In genomic region chr20:21529863-21530262, GRCh38 we compare ENCODE assay signal across 12 cellular contexts. TPM values are rescaled to one million over a fixed set of nuclear protein-coding genes. Genes with fewer than 3 reads are reported as not detected.
DNase-seq lines count a peak whose midpoint lies in the region; ATAC-seq and TF ChIP-seq lines count a peak whose summit lies in the region.
"Had no signal": no experiment of that assay in that cellular context is flagged by ENCODE, and none has a peak within 500 bp of the region (broad histone marks: within the 10 kb centered on the region; RNA-seq: fewer than 3 reads in every experiment).

No MANE protein-coding gene starts in this region.

- DNase-seq in stimulated activated naive CD8-positive, alpha-beta T cell treated with anti-CD3 and anti-CD28 coated beads, Interleukin-15, amount 100 ng/mL, for 72 hours: no peak
- no peak for DNase-seq in stimulated activated naive CD8-positive, alpha-beta T cell treated with anti-CD3 and anti-CD28 coated beads, Interleukin-15, Interleukin-2, amounts not matched to agents 100 U/mL and 50 U/mL, for 24 hours
- DNase-seq in NCI-H69 (lab: John Stamatoyannopoulos, UW): peak; percentile 87
- DNase-seq in epithelial cell of proximal tubule (ENCODE audit: low read depth): no peak
- no peak for DNase-seq in activated CD4-positive, alpha-beta T cell treated with anti-CD3 and anti-CD28 coated beads for 36 hours
- DNase-seq in CD4-positive, alpha-beta memory T cell: no peak
- no peak for DNase-seq in iPS-NIHi7 (ENCODE audit: extremely low spot score)
- DNase-seq: activated effector memory CD4-positive, alpha-beta T cell treated with anti-CD3 and anti-CD28 coated beads, Interleukin-2, amount 50 U/mL, for 16 hours; stimulated activated CD4-positive, alpha-beta T cell treated with anti-CD3 and anti-CD28 coated beads, Interleukin-4, amount 100 ng/mL, for 1 hour had no signal

- no peaks in the 10 kb centered on the region for H3K9me3 Mint-ChIP-seq in stimulated activated naive CD8-positive, alpha-beta T cell treated with anti-CD3 and anti-CD28 coated beads, Interleukin-15, amount 100 ng/mL, for 72 hours
- H3K9me3 Mint-ChIP-seq in activated CD4-positive, alpha-beta T cell treated with anti-CD3 and anti-CD28 coated beads for 36 hours (ENCODE audit: low read depth): no peaks in the 10 kb centered on the region
- H3K9me3 Mint-ChIP-seq in CD4-positive, alpha-beta memory T cell: no peaks in the 10 kb centered on the region

- TF ChIP-seq CTCF in epithelial cell of proximal tubule (conservative IDR thresholded peaks at IDR 0.05; ENCODE audit: low read depth, low read length): peak; percentile 75

- no peaks in the 10 kb centered on the region for H3K9me3 ChIP-seq in CD4-positive, alpha-beta memory T cell (ENCODE audit: control insufficient read depth in 1 of 2, low read length in 2 of 2)
- H3K9me3 ChIP-seq: BLaER1 had no signal

- no peak overlapping the region for H3K27ac ChIP-seq in CD4-positive, alpha-beta memory T cell (ENCODE audit: low read depth, low read length)
- H3K27ac ChIP-seq: BLaER1 had no signal

- H3K36me3 Mint-ChIP-seq in activated CD4-positive, alpha-beta T cell treated with anti-CD3 and anti-CD28 coated beads for 36 hours (ENCODE audit: low read depth): no peaks in the 10 kb centered on the region
- no peaks in the 10 kb centered on the region for H3K36me3 Mint-ChIP-seq in CD4-positive, alpha-beta memory T cell

- H3K36me3 ChIP-seq in CD4-positive, alpha-beta memory T cell (ENCODE audit: insufficient read depth, low read length): no peaks in the 10 kb centered on the region
- H3K36me3 ChIP-seq: BLaER1 had no signal

- intact Hi-C loops in activated CD4-positive, alpha-beta T cell treated with anti-CD3 and anti-CD28 coated beads for 36 hours (cut with DNase I, micrococcal nuclease): loop anchor here (1.0 kb wide), 2 partner anchors 42 to 85 kb away; no protein-coding TSS in a partner anchor
- intact Hi-C loops in CD4-positive, alpha-beta memory T cell (cut with micrococcal nuclease): loop anchor here (1.0 to 2.0 kb wide), 4 partner anchors 19 to 85 kb away; no protein-coding TSS in a partner anchor

- no peaks in the 10 kb centered on the region for H3K4me1 Mint-ChIP-seq in stimulated activated naive CD8-positive, alpha-beta T cell treated with anti-CD3 and anti-CD28 coated beads, Interleukin-15, amount 100 ng/mL, for 72 hours
- peaks cover 2% of the 10 kb centered on the region for H3K4me1 Mint-ChIP-seq in activated CD4-positive, alpha-beta T cell treated with anti-CD3 and anti-CD28 coated beads for 36 hours
- H3K4me1 Mint-ChIP-seq in CD4-positive, alpha-beta memory T cell: peaks cover 0 to 5% (median 3%) of the 10 kb centered on the region in 4 donors

- peak; percentile 39 for ATAC-seq in stimulated activated naive CD8-positive, alpha-beta T cell treated with anti-CD3 and anti-CD28 coated beads, Interleukin-15, amount 100 ng/mL, for 72 hours
- ATAC-seq in stimulated activated naive CD8-positive, alpha-beta T cell treated with anti-CD3 and anti-CD28 coated beads, Interleukin-15, Interleukin-2, amounts not matched to agents 100 U/mL and 50 U/mL, for 24 hours: no peak
- ATAC-seq in activated CD4-positive, alpha-beta T cell treated with anti-CD3 and anti-CD28 coated beads for 36 hours: no peak
- ATAC-seq in HG03025 (IDR thresholded peaks at IDR 0.05; ENCODE audit: low FRiP score, unreplicated experiment): no peak

- POLR2A ChIA-PET in activated CD4-positive, alpha-beta T cell treated with anti-CD3 and anti-CD28 coated beads for 36 hours (lab: Charles Lee): no interaction called here
- POLR2A ChIA-PET in CD4-positive, alpha-beta memory T cell (lab: Charles Lee; ENCODE audit: partially characterized antibody): interaction anchor here (0.8 to 1.6 kb wide), 4 partner anchors 21 to 45 kb away, joined by 3 to 13 read pairs (median 8); no protein-coding TSS in a partner anchor

- H3K27me3 Mint-ChIP-seq in stimulated activated naive CD8-positive, alpha-beta T cell treated with anti-CD3 and anti-CD28 coated beads, Interleukin-15, amount 100 ng/mL, for 72 hours: peaks cover 59% of the 10 kb centered on the region
- peaks cover 41% of the 10 kb centered on the region for H3K27me3 Mint-ChIP-seq in activated CD4-positive, alpha-beta T cell treated with anti-CD3 and anti-CD28 coated beads for 36 hours
- peaks cover 18 to 35% of the 10 kb centered on the region in 2 donors for H3K27me3 Mint-ChIP-seq in CD4-positive, alpha-beta memory T cell

- H3K4me3 ChIP-seq in epithelial cell of proximal tubule (ENCODE audit: low read depth, low read length): no peak overlapping the region
- H3K4me3 ChIP-seq in CD4-positive, alpha-beta memory T cell (ENCODE audit: low read length in 2 of 2): no peak overlapping the region
- H3K4me3 ChIP-seq: BLaER1 had no signal

- H3K27ac Mint-ChIP-seq in stimulated activated naive CD8-positive, alpha-beta T cell treated with anti-CD3 and anti-CD28 coated beads, Interleukin-15, amount 100 ng/mL, for 72 hours: no peak overlapping the region
- H3K27ac Mint-ChIP-seq in activated CD4-positive, alpha-beta T cell treated with anti-CD3 and anti-CD28 coated beads for 36 hours: no peak overlapping the region
- peak overlapping the region in 1 of 7 donors; percentile 49 for H3K27ac Mint-ChIP-seq in CD4-positive, alpha-beta memory T cell

- peaks cover 13% of the 10 kb centered on the region for H3K27me3 ChIP-seq in CD4-positive, alpha-beta memory T cell (ENCODE audit: insufficient read depth, low read length)

- CTCF ChIA-PET in activated CD4-positive, alpha-beta T cell treated with anti-CD3 and anti-CD28 coated beads for 36 hours (lab: Charles Lee): interaction anchor here (0.6 to 2.3 kb wide), 11 partner anchors 9 to 86 kb away, joined by 3 to 31 read pairs (median 4); no protein-coding TSS in a partner anchor
- CTCF ChIA-PET in CD4-positive, alpha-beta memory T cell (lab: Charles Lee; ENCODE audit: partially characterized antibody): interaction anchor here (0.6 to 3.4 kb wide), 17 partner anchors 8 to 294 kb away, joined by 3 to 136 read pairs (median 5); no protein-coding TSS in a partner anchor

- H3K4me3 Mint-ChIP-seq in stimulated activated naive CD8-positive, alpha-beta T cell treated with anti-CD3 and anti-CD28 coated beads, Interleukin-15, amount 100 ng/mL, for 72 hours: no peak overlapping the region
- H3K4me3 Mint-ChIP-seq in activated CD4-positive, alpha-beta T cell treated with anti-CD3 and anti-CD28 coated beads for 36 hours: no peak overlapping the region
- H3K4me3 Mint-ChIP-seq in CD4-positive, alpha-beta memory T cell: no peak overlapping the region

- no peaks in the 10 kb centered on the region for H3K4me1 ChIP-seq in CD4-positive, alpha-beta memory T cell (ENCODE audit: insufficient read depth, low read length)
- H3K4me1 ChIP-seq: BLaER1 had no signal

RNA-seq across cellular contexts. Expression of gene NKX2-2, which starts 16.0 kb away (rescaled TPM):
- not detected in 2 replicates for total RNA-seq in epithelial cell of proximal tubule
- total RNA-seq in activated CD4-positive, alpha-beta T cell treated with anti-CD3 and anti-CD28 coated beads for 36 hours: not detected
- not detected for total RNA-seq in CD4-positive, alpha-beta memory T cell
- not detected for polyA plus RNA-seq in CD4-positive, alpha-beta memory T cell
- total RNA-seq: mononuclear cell had no signal
